Comparison of ENCODE assay signal across 1 cellular context in the genomic region with DNA sequence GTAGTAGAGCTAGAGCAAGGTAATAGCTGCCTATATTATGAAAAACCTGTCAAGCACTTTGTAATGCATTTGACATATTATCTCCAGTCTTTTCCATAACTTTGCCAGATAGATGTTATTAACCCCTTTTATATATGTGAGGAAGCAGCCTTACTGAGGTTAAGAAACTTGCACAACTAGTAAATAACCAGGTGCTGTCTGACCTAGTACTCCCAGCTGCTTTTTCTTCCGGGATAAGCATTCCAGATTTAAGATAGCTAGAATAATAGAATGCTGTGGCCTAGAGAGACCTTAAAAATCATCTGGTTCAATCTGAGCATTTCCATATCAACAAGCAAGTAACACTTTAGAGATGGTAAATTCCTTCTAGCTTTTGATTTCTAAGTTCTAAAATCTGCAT.
TF ChIP-seq lines count a peak whose summit lies in the region.

No MANE protein-coding gene starts in this region.

TF ChIP-seq in HepG2, 621 proteins besides CTCF, POLR2A, EP300 and RAD21:
- TF ChIP-seq SAP130 (CRISPR knock-in tag; IDR thresholded peaks at IDR 0.05; ENCODE audit: low read depth) (peak; percentile 28; the same call in 1 of the 2 replicates), HNRNPUL1 (IDR thresholded peaks at IDR 0.05; ENCODE audit: low read depth, low read length) (no peak), CREB1 (IDR thresholded peaks at IDR 0.05) (no peak), CREB1 (CRISPR knock-in tag; IDR thresholded peaks at IDR 0.05) (peak; percentile 13; the same call in 1 of the 2 replicates), GABPA (IDR thresholded peaks at IDR 0.05; ENCODE audit: low read depth, low read length) (no peak), GABPA (CRISPR knock-in tag; IDR thresholded peaks at IDR 0.05; ENCODE audit: low read depth) (peak; percentile 15; the same call in 1 of the 2 replicates), DNMT1 (CRISPR knock-in tag; IDR thresholded peaks at IDR 0.05) (no peak)
